14 cellular contexts compared by ENCODE assay signal in the genomic region with DNA sequence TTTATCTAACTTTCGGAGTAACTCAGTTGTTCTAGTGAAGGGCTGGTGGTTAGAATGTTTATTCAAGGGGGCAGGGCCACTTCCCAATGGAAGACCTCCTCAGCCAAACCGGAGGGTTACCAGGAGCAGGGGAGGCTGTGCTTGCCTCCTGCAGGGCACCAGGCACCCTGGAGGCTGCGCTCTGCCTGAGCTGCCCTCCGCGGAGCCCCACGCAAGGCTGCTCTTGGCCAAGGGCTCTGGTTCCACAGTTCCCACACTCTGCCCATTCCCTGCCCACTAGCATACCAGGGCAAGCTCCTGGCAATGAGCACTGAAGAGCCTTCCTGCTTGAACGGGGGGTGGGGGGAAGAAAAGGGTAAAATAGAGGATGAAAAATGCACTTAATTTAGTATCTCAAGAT.
"Had no signal": no experiment of that assay in that cellular context is flagged by ENCODE, and none has a peak within 500 bp of the region (broad histone marks: within the 10 kb centered on the region; RNA-seq: fewer than 3 reads in every experiment).

No MANE protein-coding gene starts in this region.

- DNase-seq: activated CD4-positive, alpha-beta T cell treated with anti-CD3 and anti-CD28 coated beads, Interleukin-2, amount 10 ng/mL, durations not matched to agents 7 days and 5 days; activated CD8-positive, alpha-beta T cell treated with anti-CD3 and anti-CD28 coated beads, Interleukin-2, amount 10 ng/mL, durations not matched to agents 7 days and 5 days; activated naive CD4-positive, alpha-beta T cell treated with Interleukin-2 at 50 U/mL for 16 hours; activated naive CD8-positive, alpha-beta T cell treated with anti-CD3 and anti-CD28 coated beads, Interleukin-2, amount 50 U/mL, for 24 hours; activated T-cell treated with anti-CD3 and anti-CD28 coated beads, Interleukin-2, amount 50 U/mL, for 24 hours; erythroblast; foreskin melanocyte; left cardiac atrium; naive thymus-derived CD8-positive, alpha-beta T cell; stimulated activated naive B cell treated with anti-CD40 and anti-IgM and Interleukin-4, amounts not matched to agents 10 μg/mL and 1 μg/mL and 100 μg/mL, for 72 hours; T-helper 1 cell; T1000 had no signal

- H3K36me3 Mint-ChIP-seq: brain; stimulated activated naive B cell treated with anti-CD40 and anti-IgM and Interleukin-4, amounts not matched to agents 10 μg/mL and 1 μg/mL and 100 μg/mL, for 72 hours had no signal

- H3K27ac Mint-ChIP-seq: activated CD4-positive, alpha-beta T cell treated with anti-CD3 and anti-CD28 coated beads, Interleukin-2, amount 10 ng/mL, durations not matched to agents 7 days and 5 days; activated CD8-positive, alpha-beta T cell treated with anti-CD3 and anti-CD28 coated beads, Interleukin-2, amount 10 ng/mL, durations not matched to agents 7 days and 5 days; activated naive CD8-positive, alpha-beta T cell treated with anti-CD3 and anti-CD28 coated beads, Interleukin-2, amount 50 U/mL, for 24 hours; activated T-cell treated with anti-CD3 and anti-CD28 coated beads, Interleukin-2, amount 50 U/mL, for 24 hours; activated T-helper 2 cell treated with anti-CD3 and anti-CD28 coated beads, Interferon-gamma antibody, Interleukin-2, Interleukin-4, amounts not matched to agents 10 μg/mL and 5 μg/mL and 100 μg/mL, durations not matched to agents 14 hours and 24 hours and 36 hours; stimulated activated naive B cell treated with anti-CD40 and anti-IgM and Interleukin-4, amounts not matched to agents 10 μg/mL and 1 μg/mL and 100 μg/mL, for 72 hours had no signal

- H3K4me3 Mint-ChIP-seq: activated CD4-positive, alpha-beta T cell treated with anti-CD3 and anti-CD28 coated beads, Interleukin-2, amount 10 ng/mL, durations not matched to agents 7 days and 5 days; activated CD8-positive, alpha-beta T cell treated with anti-CD3 and anti-CD28 coated beads, Interleukin-2, amount 10 ng/mL, durations not matched to agents 7 days and 5 days; activated naive CD8-positive, alpha-beta T cell treated with anti-CD3 and anti-CD28 coated beads, Interleukin-2, amount 50 U/mL, for 24 hours; activated T-cell treated with anti-CD3 and anti-CD28 coated beads, Interleukin-2, amount 50 U/mL, for 24 hours; stimulated activated naive B cell treated with anti-CD40 and anti-IgM and Interleukin-4, amounts not matched to agents 10 μg/mL and 1 μg/mL and 100 μg/mL, for 72 hours had no signal

- H3K4me1 Mint-ChIP-seq: activated CD4-positive, alpha-beta T cell treated with anti-CD3 and anti-CD28 coated beads, Interleukin-2, amount 10 ng/mL, durations not matched to agents 7 days and 5 days had no signal

- ATAC-seq: activated CD8-positive, alpha-beta T cell treated with anti-CD3 and anti-CD28 coated beads, Interleukin-2, amount 10 ng/mL, durations not matched to agents 7 days and 5 days had no signal

- H3K9me3 Mint-ChIP-seq: activated CD4-positive, alpha-beta T cell treated with anti-CD3 and anti-CD28 coated beads, Interleukin-2, amount 10 ng/mL, durations not matched to agents 7 days and 5 days; activated T-cell treated with anti-CD3 and anti-CD28 coated beads, Interleukin-2, amount 50 U/mL, for 24 hours; activated T-helper 2 cell treated with anti-CD3 and anti-CD28 coated beads, Interferon-gamma antibody, Interleukin-2, Interleukin-4, amounts not matched to agents 10 μg/mL and 5 μg/mL and 100 μg/mL, durations not matched to agents 14 hours and 24 hours and 36 hours had no signal
